In genomic region chr4:184949020-184949419, GRCh38 we compare ENCODE assay signal across 14 cellular contexts.
DNase-seq lines count a peak whose midpoint lies in the region; ATAC-seq and TF ChIP-seq lines count a peak whose summit lies in the region.
"Had no signal": no experiment of that assay in that cellular context is flagged by ENCODE, and none has a peak within 500 bp of the region (broad histone marks: within the 10 kb centered on the region; RNA-seq: fewer than 3 reads in every experiment).

No MANE protein-coding gene starts in this region.

- no peak overlapping the region for H4K8ac ChIP-seq in mesenchymal stem cell (ENCODE audit: low read length)

- H3K4me1 Mint-ChIP-seq in activated T-helper 2 cell treated with anti-CD3 and anti-CD28 coated beads, Interferon-gamma antibody, Interleukin-2, Interleukin-4, amounts not matched to agents 10 μg/mL and 5 μg/mL and 100 μg/mL, durations not matched to agents 14 hours and 24 hours and 36 hours (ENCODE audit: low read depth) = no peaks in the 10 kb centered on the region
- H3K4me1 Mint-ChIP-seq in activated naive CD8-positive, alpha-beta T cell treated with anti-CD3 and anti-CD28 coated beads, Interleukin-2, amount 50 U/mL, for 24 hours = no peaks in the 10 kb centered on the region
- H3K4me1 Mint-ChIP-seq: B cell had no signal

- H3K4me3 ChIP-seq in esophagus muscularis mucosa (no peak overlapping the region), mesenchymal stem cell (ENCODE audit: insufficient read depth in 1 of 2, low read depth in 1 of 2, low read length in 2 of 2) (no peak overlapping the region)

- no peaks in the 10 kb centered on the region for H3K36me3 ChIP-seq in esophagus muscularis mucosa
- H3K36me3 ChIP-seq in mesenchymal stem cell (ENCODE audit: control insufficient read depth in 1 of 2, insufficient read depth in 2 of 2, low read depth in 1 of 2, low read length in 2 of 2) = no peaks in the 10 kb centered on the region

- no peak for TF ChIP-seq CTCF in esophagus muscularis mucosa (IDR thresholded peaks at IDR 0.05)

- no peak overlapping the region for H3K9ac ChIP-seq in mesenchymal stem cell (ENCODE audit: low read length)

- no peak overlapping the region for H3K27ac Mint-ChIP-seq in activated T-helper 2 cell treated with anti-CD3 and anti-CD28 coated beads, Interferon-gamma antibody, Interleukin-2, Interleukin-4, amounts not matched to agents 10 μg/mL and 5 μg/mL and 100 μg/mL, durations not matched to agents 14 hours and 24 hours and 36 hours
- no peak overlapping the region for H3K27ac Mint-ChIP-seq in activated naive CD8-positive, alpha-beta T cell treated with anti-CD3 and anti-CD28 coated beads, Interleukin-2, amount 50 U/mL, for 24 hours
- H3K27ac Mint-ChIP-seq: B cell; CD14-positive monocyte; CD8-positive, alpha-beta T cell had no signal

- no peak overlapping the region for H2AK5ac ChIP-seq in mesenchymal stem cell (ENCODE audit: low read length, severe bottlenecking)

- no peaks in the 10 kb centered on the region for H3K79me1 ChIP-seq in mesenchymal stem cell (replicated peaks; ENCODE audit: low read length, poor library complexity, severe bottlenecking)

- H3K27me3 Mint-ChIP-seq in activated T-helper 2 cell treated with anti-CD3 and anti-CD28 coated beads, Interferon-gamma antibody, Interleukin-2, Interleukin-4, amounts not matched to agents 10 μg/mL and 5 μg/mL and 100 μg/mL, durations not matched to agents 14 hours and 24 hours and 36 hours (ENCODE audit: low read depth) = peaks cover 42% of the 10 kb centered on the region
- peaks cover 21% of the 10 kb centered on the region for H3K27me3 Mint-ChIP-seq in activated naive CD8-positive, alpha-beta T cell treated with anti-CD3 and anti-CD28 coated beads, Interleukin-2, amount 50 U/mL, for 24 hours

- DNase-seq in activated T-helper 2 cell treated with anti-CD3 and anti-CD28 coated beads, Interferon-gamma antibody, Interleukin-2, Interleukin-4, amounts not matched to agents 10 μg/mL and 5 μg/mL and 100 μg/mL, durations not matched to agents 14 hours and 24 hours and 36 hours (ENCODE audit: low spot score) = peak; percentile 0
- peak; percentile 72 for DNase-seq in esophagus muscularis mucosa (ENCODE audit: extremely low spot score)
- DNase-seq in mesenchymal stem cell = no peak
- peak; percentile 6 for DNase-seq in ureter (ENCODE audit: low spot score)
- no peak for DNase-seq in stimulated activated CD4-positive, alpha-beta T cell treated with anti-CD3 and anti-CD28 coated beads, Interleukin-2, amount 100 ng/mL, for 24 hours
- no peak for DNase-seq in activated naive CD8-positive, alpha-beta T cell treated with anti-CD3 and anti-CD28 coated beads, Interleukin-2, amount 50 U/mL, for 24 hours
- DNase-seq: Caco-2; CD8-positive, alpha-beta T cell; DND-41; GDM1; IMR-90 had no signal

- no peak overlapping the region for H3K18ac ChIP-seq in mesenchymal stem cell (ENCODE audit: low read depth in 1 of 2, low read length in 2 of 2)

- no peak overlapping the region for H3K4me3 Mint-ChIP-seq in activated T-helper 2 cell treated with anti-CD3 and anti-CD28 coated beads, Interferon-gamma antibody, Interleukin-2, Interleukin-4, amounts not matched to agents 10 μg/mL and 5 μg/mL and 100 μg/mL, durations not matched to agents 14 hours and 24 hours and 36 hours (ENCODE audit: low read depth)
- H3K4me3 Mint-ChIP-seq in activated naive CD8-positive, alpha-beta T cell treated with anti-CD3 and anti-CD28 coated beads, Interleukin-2, amount 50 U/mL, for 24 hours = no peak overlapping the region
- H3K4me3 Mint-ChIP-seq: B cell; CD14-positive monocyte; CD8-positive, alpha-beta T cell had no signal

- no peaks in the 10 kb centered on the region for H3K36me3 Mint-ChIP-seq in activated T-helper 2 cell treated with anti-CD3 and anti-CD28 coated beads, Interferon-gamma antibody, Interleukin-2, Interleukin-4, amounts not matched to agents 10 μg/mL and 5 μg/mL and 100 μg/mL, durations not matched to agents 14 hours and 24 hours and 36 hours (ENCODE audit: low read depth)
- no peaks in the 10 kb centered on the region for H3K36me3 Mint-ChIP-seq in activated naive CD8-positive, alpha-beta T cell treated with anti-CD3 and anti-CD28 coated beads, Interleukin-2, amount 50 U/mL, for 24 hours (ENCODE audit: low read depth)
- H3K36me3 Mint-ChIP-seq: CD14-positive monocyte; CD8-positive, alpha-beta T cell had no signal

- peaks cover 0 to 11% (median 0%) of the 10 kb centered on the region in 4 donors for H3K27me3 ChIP-seq in esophagus muscularis mucosa
- H3K27me3 ChIP-seq in mesenchymal stem cell (ENCODE audit: control insufficient read depth in 1 of 2, insufficient read depth in 1 of 2, low read length in 2 of 2) = peaks cover 6 to 48% of the 10 kb centered on the region in 2 experiments

- no peak overlapping the region for H2BK12ac ChIP-seq in mesenchymal stem cell (ENCODE audit: low read length in 2 of 2)

- H2BK120ac ChIP-seq in mesenchymal stem cell (ENCODE audit: low read depth, low read length) = no peak overlapping the region

- H3K27ac ChIP-seq in esophagus muscularis mucosa (replicated peaks in 1 of 4) (no peak overlapping the region), mesenchymal stem cell (ENCODE audit: low read length, poor library complexity, severe bottlenecking) (no peak overlapping the region)

- WGBS in esophagus muscularis mucosa = 78% methylated on average over 3 of the region's 3 CpGs
- 62% methylated on average over 3 of the region's 3 CpGs for WGBS in mesenchymal stem cell

- no peak for ATAC-seq in HG02970 (IDR thresholded peaks at IDR 0.05; ENCODE audit: low FRiP score, unreplicated experiment)
- no peak for ATAC-seq in activated naive CD8-positive, alpha-beta T cell treated with anti-CD3 and anti-CD28 coated beads, Interleukin-2, amount 50 U/mL, for 24 hours
- ATAC-seq: CD8-positive, alpha-beta T cell had no signal

- H3K23ac ChIP-seq in mesenchymal stem cell (ENCODE audit: low read length in 2 of 2) = no peak overlapping the region

- H4K91ac ChIP-seq in mesenchymal stem cell (ENCODE audit: low read length) = peak overlapping the region; percentile 61

- H2AFZ ChIP-seq in mesenchymal stem cell (ENCODE audit: low read depth, low read length) = no peak overlapping the region

- H3K4ac ChIP-seq in mesenchymal stem cell (ENCODE audit: low read depth in 1 of 2, low read length in 2 of 2) = no peak overlapping the region

- no peaks in the 10 kb centered on the region for H3K9me3 ChIP-seq in esophagus muscularis mucosa
- no peaks in the 10 kb centered on the region for H3K9me3 ChIP-seq in mesenchymal stem cell (ENCODE audit: control insufficient read depth, low read length)

- H3K4me1 ChIP-seq in esophagus muscularis mucosa (no peaks in the 10 kb centered on the region), mesenchymal stem cell (ENCODE audit: control insufficient read depth, insufficient read depth, low read depth, low read length) (no peaks in the 10 kb centered on the region)
- H3K4me1 ChIP-seq: Caco-2 had no signal

- H2BK15ac ChIP-seq in mesenchymal stem cell (ENCODE audit: low read depth, poor library complexity, severe bottlenecking) = no peak overlapping the region

- intact Hi-C loops in activated T-helper 2 cell treated with anti-CD3 and anti-CD28 coated beads, Interferon-gamma antibody, Interleukin-2, Interleukin-4, amounts not matched to agents 10 μg/mL and 5 μg/mL and 100 μg/mL, durations not matched to agents 14 hours and 24 hours and 36 hours (cut with micrococcal nuclease) = no loop called here
- intact Hi-C loops in esophagus muscularis mucosa (cut with DNase I) = no loop called here

- TF ChIP-seq EP300 in esophagus muscularis mucosa (IDR thresholded peaks at IDR 0.05) = no peak

- H2BK5ac ChIP-seq in mesenchymal stem cell (ENCODE audit: low read depth, low read length, poor library complexity, severe bottlenecking) = no peak overlapping the region

- no peak overlapping the region for H3K4me2 ChIP-seq in mesenchymal stem cell (ENCODE audit: low read length, poor library complexity, severe bottlenecking)

- no peaks in the 10 kb centered on the region for H3K9me3 Mint-ChIP-seq in activated T-helper 2 cell treated with anti-CD3 and anti-CD28 coated beads, Interferon-gamma antibody, Interleukin-2, Interleukin-4, amounts not matched to agents 10 μg/mL and 5 μg/mL and 100 μg/mL, durations not matched to agents 14 hours and 24 hours and 36 hours
- H3K9me3 Mint-ChIP-seq in activated naive CD8-positive, alpha-beta T cell treated with anti-CD3 and anti-CD28 coated beads, Interleukin-2, amount 50 U/mL, for 24 hours = no peaks in the 10 kb centered on the region
- H3K9me3 Mint-ChIP-seq: CD8-positive, alpha-beta T cell had no signal

- no peak for TF ChIP-seq POLR2A in esophagus muscularis mucosa (IDR thresholded peaks at IDR 0.05; ENCODE audit: low read depth)

- no peak overlapping the region for H3K14ac ChIP-seq in mesenchymal stem cell (ENCODE audit: low read length in 2 of 2)

Comparison
In these comparisons a context has a peak if more than half of its experiments do, and no peak if none do; other contexts are left out.
1. DNase-seq: peak in activated T-helper 2 cell treated with anti-CD3 and anti-CD28 coated beads, Interferon-gamma antibody, Interleukin-2, Interleukin-4, amounts not matched to agents 10 μg/mL and 5 μg/mL and 100 μg/mL, durations not matched to agents 14 hours and 24 hours and 36 hours (single experiment), esophagus muscularis mucosa (single experiment) and ureter (single experiment); none in mesenchymal stem cell (single experiment), stimulated activated CD4-positive, alpha-beta T cell treated with anti-CD3 and anti-CD28 coated beads, Interleukin-2, amount 100 ng/mL, for 24 hours (0 of 2) and activated naive CD8-positive, alpha-beta T cell treated with anti-CD3 and anti-CD28 coated beads, Interleukin-2, amount 50 U/mL, for 24 hours (single experiment).